In genomic region chr6:57173886-57174510, GRCh38 we compare ENCODE assay signal across 8 cellular contexts. TPM values are rescaled to one million over a fixed set of nuclear protein-coding genes. Genes with fewer than 3 reads are reported as not detected.
DNase-seq lines count a peak whose midpoint lies in the region; ATAC-seq and TF ChIP-seq lines count a peak whose summit lies in the region.

No MANE protein-coding gene starts in this region.

- no peaks in the 10 kb centered on the region for H3K9me3 Mint-ChIP-seq in Caco-2 (ENCODE audit: unreplicated experiment)

- peak overlapping the region; percentile 93 for H3K27ac Mint-ChIP-seq in Caco-2 (ENCODE audit: unreplicated experiment)

- H3K27me3 ChIP-seq in Caco-2 (replicated peaks; ENCODE audit: control insufficient read depth, insufficient read depth, low read length) (no peaks in the 10 kb centered on the region), IMR-90 (ENCODE audit: control insufficient read depth, insufficient read depth, low read length) (no peaks in the 10 kb centered on the region), adipocyte (replicated peaks; ENCODE audit: control insufficient read depth, insufficient read depth, low read length) (no peaks in the 10 kb centered on the region), left lung (no peaks in the 10 kb centered on the region)

- TF ChIP-seq CTCF in Caco-2 (IDR thresholded peaks at IDR 0.05; ENCODE audit: insufficient read depth in 1 of 2, low read depth in 1 of 2, low read length in 1 of 2, severe bottlenecking in 1 of 2, unreplicated experiment in 1 of 2) (no peak), IMR-90 (conservative IDR thresholded peaks at IDR 0.05; ENCODE audit: low read depth, low read length) (no peak), left lung (IDR thresholded peaks at IDR 0.05) (no peak)

- no CpG with 5 or more reads among the region's 5 CpGs for WGBS in IMR-90 (ENCODE audit: extremely low coverage in 2 of 2, insufficient read length in 1 of 2), 2 experiments

- H4K20me1 ChIP-seq in IMR-90 (ENCODE audit: insufficient read depth, low read length), result peaks cover 32% of the 10 kb centered on the region

- H3K4me3 ChIP-seq in Caco-2 (ENCODE audit: low read depth, low read length) (peak overlapping the region; percentile 57), IMR-90 (ENCODE audit: insufficient read depth, low read depth, low read length) (peak overlapping the region; percentile 97), adipocyte (ENCODE audit: low read length) (peak overlapping the region; percentile 91), left lung (peak overlapping the region; percentile 62 to 74)

- DNase-seq in Caco-2, result peak in 1 of 2 experiments; percentile 19
- peak; percentile 84 for DNase-seq in IMR-90
- DNase-seq in adipocyte (ENCODE audit: low read depth), result peak; percentile 84
- no peak for DNase-seq in left lung
- no peak for DNase-seq in AML-193 (lab: John Stamatoyannopoulos, UW)
- no peak for DNase-seq in effector CD8-positive, alpha-beta T cell (lab: John Stamatoyannopoulos, UW)

- H3K23ac ChIP-seq in IMR-90 (ENCODE audit: low read depth, low read length), result peak overlapping the region; percentile 98

- peak; percentile 60 for TF ChIP-seq POLR2A in IMR-90 (IDR thresholded peaks at IDR 0.05; ENCODE audit: low read depth, low read length)

- H3K9ac ChIP-seq in IMR-90 (ENCODE audit: low read depth, low read length) (peak overlapping the region; percentile 97), adipocyte (ENCODE audit: low read length) (peak overlapping the region; percentile 96)

- peak overlapping the region; percentile 92 for H3K56ac ChIP-seq in IMR-90 (ENCODE audit: extremely low read depth, insufficient read depth, low read length)

- H3K4me2 ChIP-seq in IMR-90 (ENCODE audit: low read depth, low read length), result peak overlapping the region; percentile 95

- peak overlapping the region; percentile 91 for H3K18ac ChIP-seq in IMR-90 (ENCODE audit: low read depth, low read length)

- H2BK120ac ChIP-seq in IMR-90 (ENCODE audit: low read depth, low read length), result peak overlapping the region; percentile 87

- H3K14ac ChIP-seq in IMR-90 (replicated peaks; ENCODE audit: low read depth, low read length), result peak overlapping the region; percentile 96

- 0 out of 2 replicates have a peak overlapping the region, but pooled peaks have one; percentile 51 for H2AK5ac ChIP-seq in IMR-90 (ENCODE audit: low read depth, low read length)

- TSS peak; percentile 36 for BruUV-seq in Caco-2 (replicated peaks; lab: Mats Ljungman, UMichigan)
- BruUV-seq in IMR-90 (replicated peaks; lab: Mats Ljungman, UMichigan), result TSS peak; percentile 83

- POLR2A ChIA-PET in Caco-2 (lab: Charles Lee), result no interaction called here
- POLR2A ChIA-PET in IMR-90 (lab: Charles Lee; ENCODE audit: unreplicated experiment), result no interaction called here

- H3K4ac ChIP-seq in IMR-90 (ENCODE audit: low read depth, low read length), result peak overlapping the region; percentile 81

- H3K9me3 ChIP-seq in Caco-2 (no peaks in the 10 kb centered on the region), IMR-90 (ENCODE audit: control insufficient read depth, insufficient read depth, low read length) (no peaks in the 10 kb centered on the region), adipocyte (ENCODE audit: control insufficient read depth, low read length) (no peaks in the 10 kb centered on the region), left lung (no peaks in the 10 kb centered on the region)

- H3K36me3 ChIP-seq in Caco-2 (ENCODE audit: control insufficient read depth, insufficient read depth, low read length) (no peaks in the 10 kb centered on the region), IMR-90 (ENCODE audit: control insufficient read depth, insufficient read depth, low read length) (peaks cover 15% of the 10 kb centered on the region), adipocyte (ENCODE audit: control insufficient read depth, insufficient read depth, low read length, severe bottlenecking) (peaks cover 5% of the 10 kb centered on the region), left lung (no peaks in the 10 kb centered on the region)

- peak overlapping the region; percentile 94 for H4K91ac ChIP-seq in IMR-90 (ENCODE audit: insufficient read depth, low read depth, low read length)

- H3K4me1 ChIP-seq in Caco-2, result peaks cover 6% of the 10 kb centered on the region; the same call in 1 of the 2 replicates
- H3K4me1 ChIP-seq in IMR-90 (ENCODE audit: control insufficient read depth, insufficient read depth, low read length), result peaks cover 14% of the 10 kb centered on the region
- H3K4me1 ChIP-seq in adipocyte (ENCODE audit: control insufficient read depth, insufficient read depth, low read length), result peaks cover 33% of the 10 kb centered on the region
- H3K4me1 ChIP-seq in left lung, result peaks cover 0 to 21% of the 10 kb centered on the region in 2 donors

- peak overlapping the region; percentile 92; the same call in 1 of the 2 replicates for H4K5ac ChIP-seq in IMR-90 (ENCODE audit: low read depth, low read length)

- peaks cover 0 to 36% of the 10 kb centered on the region in 2 experiments; a peak in 3 of 4 replicates for H3K79me1 ChIP-seq in IMR-90 (ENCODE audit: low read depth in 1 of 2, low read length in 2 of 2)

- H3K27me3 Mint-ChIP-seq in Caco-2 (ENCODE audit: insufficient read depth, unreplicated experiment), result no peaks in the 10 kb centered on the region

- H3K27ac ChIP-seq in IMR-90 (ENCODE audit: insufficient read depth, low read length) (peak overlapping the region; percentile 98), left lung (peak overlapping the region; percentile 79 to 92)

- in situ Hi-C loops in IMR-90 (cut with MboI; ENCODE audit: low sequenced_read_pairs), result no loop called here

- ATAC-seq in IMR-90 (ENCODE audit: low read depth) (peak; percentile 16), left lung (peak; percentile 37), HG03342 (IDR thresholded peaks at IDR 0.05; ENCODE audit: unreplicated experiment) (no peak), HG03565 (IDR thresholded peaks at IDR 0.05; ENCODE audit: unreplicated experiment) (no peak)

- no peak overlapping the region for H2AK9ac ChIP-seq in IMR-90 (replicated peaks; ENCODE audit: low read depth, low read length, poor library complexity)

- peaks cover 30% of the 10 kb centered on the region for H3K4me1 Mint-ChIP-seq in Caco-2 (ENCODE audit: low read depth, unreplicated experiment)

- peak overlapping the region; percentile 81; the same call in 2 of the 3 replicates for H2BK15ac ChIP-seq in IMR-90 (ENCODE audit: low read depth, low read length)

- dilution Hi-C loops in IMR-90 (cut with HindIII; ENCODE audit: low sequenced_read_pairs, unreplicated experiment), result no loop called here

- H2AFZ ChIP-seq in IMR-90 (replicated peaks; ENCODE audit: low read length, poor library complexity), result no peak overlapping the region

- peak overlapping the region; percentile 6 to 76 for H4K8ac ChIP-seq in IMR-90 (ENCODE audit: low read depth in 2 of 2, low read length in 2 of 2)

- CTCF ChIA-PET in Caco-2 (lab: Charles Lee), result no interaction called here
- CTCF ChIA-PET in IMR-90 (lab: Yijun Ruan, JAX), result no interaction called here

- peak overlapping the region; percentile 65 for H2BK20ac ChIP-seq in IMR-90 (ENCODE audit: low read depth, low read length)

- H2BK5ac ChIP-seq in IMR-90 (ENCODE audit: low read depth, low read length, poor library complexity, severe bottlenecking), result peak overlapping the region; percentile 94

- intact Hi-C loops in Caco-2 (cut with micrococcal nuclease; ENCODE audit: unreplicated experiment) (loop anchor here (2.0 to 10.0 kb wide), 8 partner anchors 33 to 272 kb away; partner anchors contain the start of genes BEND6, KIAA1586 and PRIM2), IMR-90 (cut with micrococcal nuclease) (loop anchor here (2.0 to 5.0 kb wide), 5 partner anchors 93 to 272 kb away; partner anchors contain the start of genes BEND6, KIAA1586 and PRIM2), left lung (cut with DNase I) (no loop called here)

- peaks cover 11% of the 10 kb centered on the region for H3K9me1 ChIP-seq in IMR-90 (ENCODE audit: insufficient read depth, low read length)

- no peak for TF ChIP-seq RAD21 in IMR-90 (IDR thresholded peaks at IDR 0.05; ENCODE audit: low read length)

- H3K36me3 Mint-ChIP-seq in Caco-2 (ENCODE audit: insufficient read depth, unreplicated experiment), result peaks cover 32% of the 10 kb centered on the region

- peak overlapping the region; percentile 95 for H3K4me3 Mint-ChIP-seq in Caco-2 (ENCODE audit: unreplicated experiment)

TF ChIP-seq in IMR-90, 13 proteins besides CTCF, POLR2A, EP300 and RAD21 (continues in another document):
- no peak for TF ChIP-seq MAZ (IDR thresholded peaks at IDR 0.05; ENCODE audit: borderline replicate concordance, low read depth, low read length)
- no peak for TF ChIP-seq RFX5 (IDR thresholded peaks at IDR 0.05; ENCODE audit: low read depth, low read length)
- peak; percentile 74; the same call in 1 of the 2 replicates for TF ChIP-seq MXI1 (IDR thresholded peaks at IDR 0.05; ENCODE audit: borderline replicate concordance, low read depth, low read length)
- no peak for TF ChIP-seq BHLHE40 (IDR thresholded peaks at IDR 0.05; ENCODE audit: low read depth, low read length)
- TF ChIP-seq SMC3 (IDR thresholded peaks at IDR 0.05; ENCODE audit: low read depth, low read length), result no peak
- no peak for TF ChIP-seq RCOR1 (IDR thresholded peaks at IDR 0.05; ENCODE audit: insufficient replicate concordance, low read length)
- TF ChIP-seq MAFK (IDR thresholded peaks at IDR 0.05; ENCODE audit: low read depth, low read length), result 0 out of 2 replicates have a peak, but pooled peaks have one; percentile 25
- TF ChIP-seq USF2 (IDR thresholded peaks at IDR 0.05; ENCODE audit: low read depth, low read length), result no peak
- peak; percentile 27; the same call in 1 of the 2 replicates for TF ChIP-seq FOS (IDR thresholded peaks at IDR 0.05; ENCODE audit: low read depth, low read length)
- TF ChIP-seq NFE2L2 (IDR thresholded peaks at IDR 0.05; ENCODE audit: low read depth, low read length), result peak; percentile 81

RNA-seq across cellular contexts. Expression of gene BAG2, which starts 1.9 kb away (rescaled TPM):
- 9.5 and 10.4 TPM in 2 replicates for total RNA-seq in Caco-2 (2022)
- 10.0 and 19.2 TPM in 2 replicates for total RNA-seq in IMR-90 (2012; rRNA removed)
- polyA plus RNA-seq in IMR-90 (2012; rRNA removed), result 6.7 and 8.1 TPM in 2 replicates
- 2.7 and 3.0 TPM in 2 replicates for polyA plus RNA-seq in IMR-90 (2012; cell fraction: cytosol; rRNA removed)
- polyA plus RNA-seq in IMR-90 (2012; cell fraction: nucleus; rRNA removed; ENCODE audit: low replicate concordance), result 1.2 and 4.9 TPM in 2 replicates
- 10 to 100 TPM in 1 of 2 donors, 1 to 10 TPM in 1; 9.2 to 11.3 TPM for total RNA-seq in left lung

RNA-seq across cellular contexts. Expression of gene RAB23, which starts 48.1 kb away (rescaled TPM):
- total RNA-seq in Caco-2 (2022) (12.6 and 13.7 TPM in 2 replicates), IMR-90 (2012; rRNA removed) (13.3 and 28.9 TPM in 2 replicates), left lung (10 to 100 TPM; 14.0 to 21.7 TPM)
- polyA plus RNA-seq in IMR-90 (2012; rRNA removed), result 7.8 and 10.8 TPM in 2 replicates
- 1.8 and 2.0 TPM in 2 replicates for polyA plus RNA-seq in IMR-90 (2012; cell fraction: cytosol; rRNA removed)
- polyA plus RNA-seq in IMR-90 (2012; cell fraction: nucleus; rRNA removed; ENCODE audit: low replicate concordance), result 0.72 and 6.9 TPM in 2 replicates

Comparison
In these comparisons a context has a peak if more than half of its experiments do, and no peak if none do; other contexts are left out.
1. DNase-seq: peak in IMR-90 (single experiment) and adipocyte (single experiment); none in left lung (0 of 2), AML-193 (0 of 2) and effector CD8-positive, alpha-beta T cell (single experiment).
2. ATAC-seq: peak in IMR-90 (single experiment) and left lung (single experiment); none in HG03342 (single experiment) and HG03565 (single experiment).
3. intact Hi-C loops: an anchor here in Caco-2 (2.0 to 10.0 kb wide) and IMR-90 (2.0 to 5.0 kb wide); none called in left lung.
4. Peak in every context shown above with its lines, with median percentiles within 50 percentile points of each other: H3K4me3 ChIP-seq.